In genomic region chr5:142938201-142938600, GRCh38 we compare ENCODE assay signal across 17 cellular contexts.
A peak's percentile ranks its signal among the peaks of the same experiment; 100 is the strongest.
DNase-seq lines count a peak whose midpoint lies in the region; ATAC-seq and TF ChIP-seq lines count a peak whose summit lies in the region.
"Had no signal": no experiment of that assay in that cellular context is flagged by ENCODE, and none has a peak within 500 bp of the region (broad histone marks: within the 10 kb centered on the region; RNA-seq: fewer than 3 reads in every experiment).

No MANE protein-coding gene starts in this region.

- BruUV-seq in A673 (replicated peaks; lab: Mats Ljungman, UMichigan) = no TSS peak

- H3K27ac ChIP-seq in heart right ventricle (peak overlapping the region in 5 of 10 donors; percentile 40 to 70 (median 45)), layer of hippocampus (ENCODE audit: low read depth, low read length) (peak overlapping the region; percentile 22), subcutaneous abdominal adipose tissue (ENCODE audit: low read depth, low read length) (peak overlapping the region; percentile 32), A673 (ENCODE audit: low read depth, low read length, poor library complexity, severe bottlenecking) (no peak overlapping the region)
- H3K27ac ChIP-seq: RWPE1 had no signal

- no peak overlapping the region for H3K4me3 ChIP-seq in heart right ventricle
- no peak overlapping the region for H3K4me3 ChIP-seq in subcutaneous abdominal adipose tissue (ENCODE audit: low read depth in 1 of 5, low read length in 5 of 5)
- no peak overlapping the region for H3K4me3 ChIP-seq in A673 (ENCODE audit: low read depth, low read length, poor library complexity, severe bottlenecking)

- CTCF ChIA-PET in A673 (lab: Charles Lee) = no interaction called here

- intact Hi-C loops in heart right ventricle (cut with DNase I) = no loop called here
- intact Hi-C loops in Right ventricle myocardium superior (cut with DNase I) = no loop called here
- intact Hi-C loops in A673 (cut with micrococcal nuclease; ENCODE audit: unreplicated experiment) = no loop called here

- DNase-seq in heart right ventricle = no peak
- no peak for DNase-seq in Right ventricle myocardium superior
- peak; percentile 47 for DNase-seq in dermis blood vessel endothelial cell
- no peak for DNase-seq in NCI-H1436 (lab: John Stamatoyannopoulos, UW)
- no peak for DNase-seq in A673 (ENCODE audit: low spot score)
- DNase-seq: C1 segment of cervical spinal cord, EL, HFFc6, KBM-7, NCI-H1436 treated with DMSO at 0.1 percent for 48 hours, NCI-H2029 treated with DMSO at 0.1 percent for 48 hours, NCI-H748 treated with DMSO at 0.1 percent for 48 hours, OCI-M1 had no signal

- H3K36me3 ChIP-seq in heart right ventricle (peaks cover 0 to 10% (median 0%) of the 10 kb centered on the region in 9 donors), subcutaneous abdominal adipose tissue (ENCODE audit: control insufficient read depth in 5 of 5, insufficient read depth in 5 of 5, low read length in 5 of 5) (peaks cover 0 to 2% (median 0%) of the 10 kb centered on the region in 5 donors), A673 (ENCODE audit: insufficient read depth, low read length, poor library complexity, severe bottlenecking) (no peaks in the 10 kb centered on the region)

- H3K4me1 ChIP-seq in heart right ventricle (peaks cover 10 to 82% (median 55%) of the 10 kb centered on the region in 9 donors), subcutaneous abdominal adipose tissue (ENCODE audit: control insufficient read depth in 5 of 5, insufficient read depth in 5 of 5, low read length in 5 of 5) (peaks cover 0 to 50% (median 28%) of the 10 kb centered on the region in 5 donors), A673 (ENCODE audit: insufficient read depth, low read length, poor library complexity, severe bottlenecking) (peaks cover 55% of the 10 kb centered on the region)

- H3K9ac ChIP-seq in subcutaneous abdominal adipose tissue (ENCODE audit: low read length in 5 of 5) = no peak overlapping the region

- POLR2A ChIA-PET in A673 (lab: Charles Lee; ENCODE audit: low non-redundant PET) = no interaction called here

- whole genome bisulfite sequencing in heart right ventricle, 2 donors = 42 to 54% methylated on average over 2 of the region's 2 CpGs

- H3K27me3 ChIP-seq in heart right ventricle = no peaks in the 10 kb centered on the region
- no peaks in the 10 kb centered on the region for H3K27me3 ChIP-seq in layer of hippocampus (ENCODE audit: control insufficient read depth, insufficient read depth, low read length)
- H3K27me3 ChIP-seq in subcutaneous abdominal adipose tissue (ENCODE audit: control insufficient read depth in 5 of 5, insufficient read depth in 4 of 5, low read length in 5 of 5) = no peaks in the 10 kb centered on the region
- H3K27me3 ChIP-seq in A673 (replicated peaks; ENCODE audit: insufficient read depth, low read depth, low read length, poor library complexity) = no peaks in the 10 kb centered on the region

- no peaks in the 10 kb centered on the region for H3K9me3 ChIP-seq in heart right ventricle
- no peaks in the 10 kb centered on the region for H3K9me3 ChIP-seq in subcutaneous abdominal adipose tissue (ENCODE audit: control insufficient read depth in 5 of 5, low read length in 5 of 5)
- H3K9me3 ChIP-seq in A673 (ENCODE audit: low read depth, low read length, poor library complexity, severe bottlenecking) = no peaks in the 10 kb centered on the region

- no peak for TF ChIP-seq CTCF in heart right ventricle (IDR thresholded peaks at IDR 0.05)
- TF ChIP-seq CTCF in A673 (conservative IDR thresholded peaks at IDR 0.05; ENCODE audit: low read depth, low read length) = no peak

- ATAC-seq in heart right ventricle = peak in 6 of 8 donors; percentile 16 to 71 (median 52)
- ATAC-seq in Right ventricle myocardium superior (ENCODE audit: poor library complexity) = no peak
- ATAC-seq in GM18907 (IDR thresholded peaks at IDR 0.05; ENCODE audit: unreplicated experiment) = no peak

Comparison
In these comparisons a context has a peak if more than half of its experiments do, and no peak if none do; other contexts are left out.
1. ATAC-seq: peak in heart right ventricle (6 of 8); none in Right ventricle myocardium superior (single experiment) and GM18907 (single experiment).